Comparison of ENCODE assay signal across 33 cellular contexts in the genomic region with DNA sequence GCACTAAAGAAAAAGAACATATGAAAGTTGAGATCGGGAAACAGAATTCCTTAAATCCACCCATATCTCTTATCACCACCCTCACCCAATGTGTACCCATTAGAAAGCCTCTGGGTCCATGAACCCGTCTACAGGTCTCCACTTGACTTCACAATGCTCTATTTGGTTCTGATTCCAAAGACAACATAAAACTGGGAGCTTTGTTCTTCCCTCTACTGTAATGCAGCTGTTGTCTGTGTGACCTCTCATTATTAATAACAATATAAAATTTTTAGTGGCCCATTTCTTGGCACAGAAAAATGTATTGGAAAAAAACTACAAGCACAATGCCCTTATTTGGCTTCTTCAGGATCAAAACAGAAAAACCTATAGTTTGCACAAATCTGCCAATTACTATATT.
"Had no signal": no experiment of that assay in that cellular context is flagged by ENCODE, and none has a peak within 500 bp of the region (broad histone marks: within the 10 kb centered on the region; RNA-seq: fewer than 3 reads in every experiment).

No MANE protein-coding gene starts in this region.

- H3K4me3 ChIP-seq: adrenal gland, body of pancreas, esophagus squamous epithelium, gastroesophageal sphincter, heart right ventricle, hepatocyte had no signal

- H3K4me3 Mint-ChIP-seq: activated B cell treated with CpG ODN at 0.5 μM for 24 hours; activated CD8-positive, alpha-beta T cell treated with anti-CD3 and anti-CD28 coated beads for 36 hours; activated naive CD4-positive, alpha-beta T cell treated with anti-CD3 and anti-CD28 coated beads for 36 hours; activated naive CD4-positive, alpha-beta T cell treated with anti-CD3 and anti-CD28 coated beads, Interleukin-2, amount 50 U/mL, for 24 hours; activated naive CD8-positive, alpha-beta T cell treated with anti-CD3 and anti-CD28 coated beads for 36 hours; activated naive CD8-positive, alpha-beta T cell treated with anti-CD3 and anti-CD28 coated beads, Interleukin-2, amount 50 U/mL, for 24 hours; activated T-cell treated with anti-CD3 and anti-CD28 coated beads, Interleukin-2, amount 50 U/mL, for 4 hours; activated T-helper 1 cell treated with anti-CD3 and anti-CD28 coated beads, Interleukin-12 subunit alpha, Interleukin-12 subunit beta, Interleukin-2, Interleukin-4 antibody, amounts not matched to agents 30 ng/mL and 10 ng/mL and 1 ng/mL, durations not matched to agents 14 hours and 24 hours and 36 hours; effector memory CD8-positive, alpha-beta T cell; T-helper 17 cell; T-helper 2 cell treated with Interferon-gamma antibody and Interleukin-4, amounts not matched to agents 5 μg/mL and 100 μg/mL, for 36 hours had no signal

- H3K4me1 Mint-ChIP-seq: activated B cell treated with CpG ODN at 0.5 μM for 24 hours; activated naive CD4-positive, alpha-beta T cell treated with anti-CD3 and anti-CD28 coated beads, Interleukin-2, amount 50 U/mL, for 24 hours; activated naive CD8-positive, alpha-beta T cell treated with anti-CD3 and anti-CD28 coated beads for 36 hours; activated naive CD8-positive, alpha-beta T cell treated with anti-CD3 and anti-CD28 coated beads, Interleukin-2, amount 50 U/mL, for 24 hours; T-helper 17 cell had no signal

- H3K27ac ChIP-seq: adrenal gland, body of pancreas, epithelial cell of prostate, esophagus squamous epithelium, gastroesophageal sphincter, heart right ventricle, hepatocyte, WERI-Rb-1 had no signal

- ATAC-seq: activated CD4-positive, CD25-positive, alpha-beta regulatory T cell treated with anti-CD3 and anti-CD28 coated beads, Interleukin-2, amount 50 U/mL, for 24 hours; activated CD8-positive, alpha-beta T cell treated with anti-CD3 and anti-CD28 coated beads for 36 hours; activated naive CD8-positive, alpha-beta T cell treated with anti-CD3 and anti-CD28 coated beads, Interleukin-2, amount 50 U/mL, for 24 hours; activated T-cell treated with anti-CD3 and anti-CD28 coated beads, Interleukin-2, amount 50 U/mL, for 4 hours; body of pancreas; effector memory CD8-positive, alpha-beta T cell; gastroesophageal sphincter; heart right ventricle; T-helper 17 cell had no signal

- DNase-seq: activated B cell treated with CpG ODN at 0.5 μM for 24 hours; activated CD4-positive, alpha-beta T cell treated with anti-CD3 and anti-CD28 coated beads for 48 hours; activated CD4-positive, alpha-beta T cell treated with anti-CD3 and anti-CD28 coated beads, Interleukin-2, amount 50 U/mL, for 1 hour; activated CD4-positive, alpha-beta T cell treated with anti-CD3 and anti-CD28 coated beads, Interleukin-2, amount 50 U/mL, for 48 hours; activated CD8-positive, alpha-beta memory T cell treated with anti-CD3 and anti-CD28 coated beads for 24 hours; activated CD8-positive, alpha-beta T cell treated with anti-CD3 and anti-CD28 coated beads for 36 hours; activated effector memory CD4-positive, alpha-beta T cell treated with anti-CD3 and anti-CD28 coated beads, Interleukin-2, amount 50 U/mL, for 16 hours; activated naive CD4-positive, alpha-beta T cell treated with anti-CD3 and anti-CD28 coated beads for 36 hours; activated naive CD8-positive, alpha-beta T cell treated with anti-CD3 and anti-CD28 coated beads for 36 hours; activated naive CD8-positive, alpha-beta T cell treated with anti-CD3 and anti-CD28 coated beads, Interleukin-2, amount 50 U/mL, for 24 hours; activated T-cell treated with anti-CD3 and anti-CD28 coated beads, Interleukin-2, amount 50 U/mL, for 4 hours; adrenal gland; amygdala; aorta; body of pancreas; caudate nucleus; cortex of kidney; effector CD4-positive, alpha-beta T cell; effector memory CD8-positive, alpha-beta T cell; esophagus squamous epithelium; foreskin melanocyte; heart right ventricle; T-helper 17 cell; T1000; WERI-Rb-1 had no signal

- H3K27me3 ChIP-seq: adrenal gland, body of pancreas, esophagus squamous epithelium, gastroesophageal sphincter, heart right ventricle, hepatocyte had no signal

- H3K9me3 Mint-ChIP-seq: activated B cell treated with CpG ODN at 0.5 μM for 24 hours; activated CD8-positive, alpha-beta T cell treated with anti-CD3 and anti-CD28 coated beads for 36 hours; activated naive CD4-positive, alpha-beta T cell treated with anti-CD3 and anti-CD28 coated beads for 36 hours; activated naive CD4-positive, alpha-beta T cell treated with anti-CD3 and anti-CD28 coated beads, Interleukin-2, amount 50 U/mL, for 24 hours; activated naive CD8-positive, alpha-beta T cell treated with anti-CD3 and anti-CD28 coated beads for 36 hours; activated naive CD8-positive, alpha-beta T cell treated with anti-CD3 and anti-CD28 coated beads, Interleukin-2, amount 50 U/mL, for 24 hours; activated T-cell treated with anti-CD3 and anti-CD28 coated beads, Interleukin-2, amount 50 U/mL, for 4 hours; activated T-helper 1 cell treated with anti-CD3 and anti-CD28 coated beads, Interleukin-12 subunit alpha, Interleukin-12 subunit beta, Interleukin-2, Interleukin-4 antibody, amounts not matched to agents 30 ng/mL and 10 ng/mL and 1 ng/mL, durations not matched to agents 14 hours and 24 hours and 36 hours; activated T-helper 2 cell treated with anti-CD3 and anti-CD28 coated beads, Interferon-gamma antibody, Interleukin-2, Interleukin-4, amounts not matched to agents 10 μg/mL and 5 μg/mL and 100 μg/mL, durations not matched to agents 14 hours and 24 hours and 36 hours; effector memory CD8-positive, alpha-beta T cell; T-helper 2 cell treated with Interferon-gamma antibody and Interleukin-4, amounts not matched to agents 5 μg/mL and 100 μg/mL, for 36 hours had no signal

- H3K27ac Mint-ChIP-seq: activated B cell treated with CpG ODN at 0.5 μM for 24 hours; activated CD8-positive, alpha-beta T cell treated with anti-CD3 and anti-CD28 coated beads for 36 hours; activated naive CD4-positive, alpha-beta T cell treated with anti-CD3 and anti-CD28 coated beads for 36 hours; activated naive CD4-positive, alpha-beta T cell treated with anti-CD3 and anti-CD28 coated beads, Interleukin-2, amount 50 U/mL, for 24 hours; activated naive CD8-positive, alpha-beta T cell treated with anti-CD3 and anti-CD28 coated beads for 36 hours; activated naive CD8-positive, alpha-beta T cell treated with anti-CD3 and anti-CD28 coated beads, Interleukin-2, amount 50 U/mL, for 24 hours; activated T-helper 1 cell treated with anti-CD3 and anti-CD28 coated beads, Interleukin-12 subunit alpha, Interleukin-12 subunit beta, Interleukin-2, Interleukin-4 antibody, amounts not matched to agents 30 ng/mL and 10 ng/mL and 1 ng/mL, durations not matched to agents 14 hours and 24 hours and 36 hours; activated T-helper 2 cell treated with anti-CD3 and anti-CD28 coated beads, Interferon-gamma antibody, Interleukin-2, Interleukin-4, amounts not matched to agents 10 μg/mL and 5 μg/mL and 100 μg/mL, durations not matched to agents 14 hours and 24 hours and 36 hours; effector memory CD8-positive, alpha-beta T cell; T-helper 17 cell; T-helper 2 cell treated with Interferon-gamma antibody and Interleukin-4, amounts not matched to agents 5 μg/mL and 100 μg/mL, for 36 hours had no signal

- H3K36me3 Mint-ChIP-seq: activated naive CD4-positive, alpha-beta T cell treated with anti-CD3 and anti-CD28 coated beads, Interleukin-2, amount 50 U/mL, for 24 hours; activated naive CD8-positive, alpha-beta T cell treated with anti-CD3 and anti-CD28 coated beads for 36 hours had no signal
